5 cellular contexts compared by ENCODE assay signal in genomic region chr12:18358930-18359329, GRCh38.
"Had no signal": no experiment of that assay in that cellular context is flagged by ENCODE, and none has a peak within 500 bp of the region (broad histone marks: within the 10 kb centered on the region; RNA-seq: fewer than 3 reads in every experiment).

No MANE protein-coding gene starts in this region.

- DNase-seq: H9, HCEC 1CT, IMR-90 had no signal

- ATAC-seq: GM23338, K562 had no signal
